Comparison of ENCODE assay signal across 7 cellular contexts in the genomic region with DNA sequence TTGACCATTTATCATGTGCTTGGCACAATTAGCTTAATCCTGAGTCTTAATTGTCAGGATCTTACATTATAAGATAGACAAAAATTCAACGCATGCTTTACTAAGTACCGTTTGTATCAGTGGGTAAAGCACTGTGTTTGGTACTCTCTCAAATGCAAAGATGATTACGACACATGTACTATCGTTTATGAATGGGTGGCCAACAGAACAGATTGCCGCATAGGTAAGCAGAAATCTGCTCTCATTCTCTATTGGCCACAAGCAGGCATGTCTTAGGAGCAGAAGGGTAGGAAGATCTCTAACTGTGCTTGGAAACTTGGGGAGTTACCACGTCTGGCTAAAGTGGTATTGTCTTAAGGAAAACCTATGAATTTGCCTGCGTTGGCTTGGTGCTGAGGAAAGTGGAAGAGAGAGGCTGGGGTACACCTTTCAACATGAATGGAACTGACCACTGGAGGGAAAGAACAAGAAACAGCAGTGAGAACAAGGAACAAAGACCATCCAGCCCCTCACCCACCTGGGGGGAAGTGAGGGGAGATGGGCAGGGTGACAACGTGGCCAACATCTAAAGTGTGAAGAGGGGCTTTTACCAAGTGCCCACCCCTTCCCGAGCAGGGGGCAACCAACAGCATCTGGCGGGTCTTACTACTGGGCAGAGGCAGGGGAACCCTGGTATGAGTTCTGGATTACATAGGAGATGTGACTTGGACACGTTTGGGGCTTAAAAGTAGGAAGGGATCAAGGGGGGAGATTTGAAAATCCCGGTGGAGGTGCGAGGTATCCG. TPM values are rescaled to one million over a fixed set of nuclear protein-coding genes. Genes with fewer than 3 reads are reported as not detected.
DNase-seq lines count a peak whose midpoint lies in the region; TF ChIP-seq lines count a peak whose summit lies in the region.

No MANE protein-coding gene starts in this region.

- H3K4me3 ChIP-seq in GM12865 (ENCODE audit: low read depth, low read length) (peak overlapping the region; percentile 71), Peyer's patch (peak overlapping the region in 3 of 4 donors; percentile 56 to 62 (median 57)), retinal pigment epithelial cell (ENCODE audit: low read length) (peak overlapping the region; percentile 51)

- peaks cover 19% of the 10 kb centered on the region for H3K4me1 Mint-ChIP-seq in endothelial cell (ENCODE audit: unreplicated experiment)

- peak; percentile 27 for DNase-seq in GM12865 (ENCODE audit: low read depth)
- no peak for DNase-seq in Peyer's patch
- DNase-seq in endothelial cell (ENCODE audit: low spot score), result no peak
- DNase-seq in retinal pigment epithelial cell (ENCODE audit: low read depth), result no peak
- no peak for DNase-seq in stimulated activated CD4-positive, alpha-beta T cell treated with anti-CD3 and anti-CD28 coated beads, Interleukin-4, amount 100 ng/mL, for 1 hour
- DNase-seq in NCI-H1436 treated with DMSO at 0.1 percent for 48 hours (lab: John Stamatoyannopoulos, UW), result no peak
- no peak for DNase-seq in SW 1271 (lab: John Stamatoyannopoulos, UW)

- H3K4me1 ChIP-seq in Peyer's patch, result peaks cover 0 to 18% (median 9%) of the 10 kb centered on the region in 4 donors

- no peak overlapping the region for H3K27ac Mint-ChIP-seq in endothelial cell (ENCODE audit: unreplicated experiment)

- TF ChIP-seq POLR2A in Peyer's patch (IDR thresholded peaks at IDR 0.05), result no peak

- TF ChIP-seq CTCF in GM12865 (IDR thresholded peaks at IDR 0.05; ENCODE audit: insufficient read depth, low read depth, low read length, missing control alignments), result no peak
- no peak for TF ChIP-seq CTCF in Peyer's patch (IDR thresholded peaks at IDR 0.05)
- TF ChIP-seq CTCF in endothelial cell (IDR thresholded peaks at IDR 0.05; ENCODE audit: unreplicated experiment), result no peak
- TF ChIP-seq CTCF in retinal pigment epithelial cell (conservative IDR thresholded peaks at IDR 0.05; ENCODE audit: low read depth, low read length), result no peak

- H3K27ac ChIP-seq in Peyer's patch, result no peak overlapping the region

- H3K9me3 Mint-ChIP-seq in endothelial cell (ENCODE audit: unreplicated experiment), result peaks cover 4% of the 10 kb centered on the region

- H3K27me3 Mint-ChIP-seq in endothelial cell (ENCODE audit: unreplicated experiment), result peaks cover 14% of the 10 kb centered on the region

- H3K27me3 ChIP-seq in Peyer's patch, result peaks cover 0 to 6% of the 10 kb centered on the region in 2 donors

- H3K4me3 Mint-ChIP-seq in endothelial cell (ENCODE audit: unreplicated experiment), result peak overlapping the region; percentile 81

- peaks cover 21% of the 10 kb centered on the region for H3K36me3 Mint-ChIP-seq in endothelial cell (ENCODE audit: low read depth, unreplicated experiment)

- H3K9me3 ChIP-seq in Peyer's patch, result peaks cover 0 to 5% (median 0%) of the 10 kb centered on the region in 4 donors

- no peaks in the 10 kb centered on the region for H3K36me3 ChIP-seq in Peyer's patch

RNA-seq across cellular contexts. Expression of gene TUBA8, which starts 1.0 kb away (rescaled TPM):
- 1 to 10 TPM in 2 of 4 donors, not detected in 2; 4.3 to 6.6 TPM for total RNA-seq in Peyer's patch
- total RNA-seq in endothelial cell (ENCODE audit: unreplicated experiment), result 0.46 TPM

RNA-seq across cellular contexts. Expression of gene PEX26, which starts 31.8 kb away (rescaled TPM):
- total RNA-seq in Peyer's patch (100 to 1,000 TPM in 2 of 4 donors, 10 to 100 TPM in 2; 53.6 to 120 (median 102) TPM), endothelial cell (ENCODE audit: unreplicated experiment) (49.7 TPM)

RNA-seq across cellular contexts. Expression of gene USP18, which starts 40.4 kb away (rescaled TPM):
- 1 to 10 TPM; 3.3 to 9.1 (median 4.5) TPM for total RNA-seq in Peyer's patch
- total RNA-seq in endothelial cell (ENCODE audit: unreplicated experiment), result 0.85 TPM
